In genomic region chr9:114775981-114776380, GRCh38 we compare ENCODE assay signal across 27 cellular contexts. TPM values are rescaled to one million over a fixed set of nuclear protein-coding genes. Genes with fewer than 3 reads are reported as not detected.
"Had no signal": no experiment of that assay in that cellular context is flagged by ENCODE, and none has a peak within 500 bp of the region (broad histone marks: within the 10 kb centered on the region; RNA-seq: fewer than 3 reads in every experiment).

No MANE protein-coding gene starts in this region.

- H3K9me3 ChIP-seq: esophagus squamous epithelium, ovary, prostate gland, sigmoid colon, tibial nerve had no signal

- DNase-seq: activated CD4-positive, alpha-beta T cell treated with anti-CD3 and anti-CD28 coated beads for 4 hours; activated CD4-positive, alpha-beta T cell treated with anti-CD3 and anti-CD28 coated beads, Interleukin-2, amount 50 U/mL, for 4 hours; activated CD8-positive, alpha-beta memory T cell treated with anti-CD3 and anti-CD28 coated beads, Interleukin-2, amount 50 U/mL, for 4 hours; activated effector memory CD4-positive, alpha-beta T cell treated with anti-CD3 and anti-CD28 coated beads, Interleukin-2, amount 50 U/mL, for 16 hours; activated naive CD4-positive, alpha-beta T cell treated with anti-CD3 and anti-CD28 coated beads for 36 hours; activated T-cell treated with anti-CD3 and anti-CD28 coated beads, Interleukin-2, amount 50 U/mL, for 1 hour; dermis blood vessel endothelial cell; effector CD4-positive, alpha-beta T cell; esophagus squamous epithelium; foreskin melanocyte; left cardiac atrium; mammary epithelial cell; midbrain; naive thymus-derived CD4-positive, alpha-beta T cell; ovary; sigmoid colon; stimulated activated CD4-positive, alpha-beta T cell treated with anti-CD3 and anti-CD28 coated beads, Interleukin-1b, Interleukin-23, amount 100 ng/mL, for 48 hours; stimulated activated CD4-positive, alpha-beta T cell treated with anti-CD3 and anti-CD28 coated beads, Interleukin-4, amount 100 ng/mL, for 4 hours; stimulated activated CD8-positive, alpha-beta memory T cell treated with anti-CD3 and anti-CD28 coated beads, Interleukin-4, amount 100 ng/mL, for 48 hours had no signal

- H3K4me3 ChIP-seq: esophagus squamous epithelium, ovary, prostate gland, sigmoid colon, smooth muscle cell, tibial nerve had no signal

- H3K4me1 ChIP-seq: prostate gland, sigmoid colon had no signal

- H3K27ac ChIP-seq: epithelial cell of prostate, esophagus squamous epithelium, ovary, prostate gland, sigmoid colon, tibial nerve, VCaP had no signal

- H3K27me3 ChIP-seq: ovary, sigmoid colon, tibial nerve had no signal

- H3K36me3 Mint-ChIP-seq: stimulated activated memory B cell treated with anti-CD40 and anti-IgM and Interleukin-4, amounts not matched to agents 10 μg/mL and 1 μg/mL and 100 μg/mL, for 72 hours had no signal

- ATAC-seq: left cardiac atrium; naive thymus-derived CD4-positive, alpha-beta T cell; stimulated activated memory B cell treated with anti-CD40 and anti-IgM and Interleukin-4, amounts not matched to agents 10 μg/mL and 1 μg/mL and 100 μg/mL, for 72 hours had no signal

- H3K4me3 Mint-ChIP-seq: activated naive CD4-positive, alpha-beta T cell treated with anti-CD3 and anti-CD28 coated beads for 36 hours; activated T-helper 1 cell treated with anti-CD3 and anti-CD28 coated beads, Interleukin-12 subunit alpha, Interleukin-12 subunit beta, Interleukin-2, Interleukin-4 antibody, amounts not matched to agents 30 ng/mL and 10 ng/mL and 1 ng/mL, durations not matched to agents 14 hours and 24 hours and 36 hours; stimulated activated memory B cell treated with anti-CD40 and anti-IgM and Interleukin-4, amounts not matched to agents 10 μg/mL and 1 μg/mL and 100 μg/mL, for 72 hours had no signal

- H3K27ac Mint-ChIP-seq: activated naive CD4-positive, alpha-beta T cell treated with anti-CD3 and anti-CD28 coated beads for 36 hours; stimulated activated memory B cell treated with anti-CD40 and anti-IgM and Interleukin-4, amounts not matched to agents 10 μg/mL and 1 μg/mL and 100 μg/mL, for 72 hours had no signal

- H3K4me2 ChIP-seq: smooth muscle cell had no signal

- H3K36me3 ChIP-seq: esophagus squamous epithelium, ovary, prostate gland, sigmoid colon, tibial nerve had no signal

- H3K9me3 Mint-ChIP-seq: activated naive CD4-positive, alpha-beta T cell treated with anti-CD3 and anti-CD28 coated beads for 36 hours; activated T-helper 1 cell treated with anti-CD3 and anti-CD28 coated beads, Interleukin-12 subunit alpha, Interleukin-12 subunit beta, Interleukin-2, Interleukin-4 antibody, amounts not matched to agents 30 ng/mL and 10 ng/mL and 1 ng/mL, durations not matched to agents 14 hours and 24 hours and 36 hours; stimulated activated memory B cell treated with anti-CD40 and anti-IgM and Interleukin-4, amounts not matched to agents 10 μg/mL and 1 μg/mL and 100 μg/mL, for 72 hours had no signal

RNA-seq across cellular contexts. Expression of gene TNFSF15, which starts 29.9 kb away (rescaled TPM):
- polyA plus RNA-seq: naive thymus-derived CD4-positive, alpha-beta T cell; neural cell had no signal
